ENCODE assay signal across 9 cellular contexts in the genomic region with DNA sequence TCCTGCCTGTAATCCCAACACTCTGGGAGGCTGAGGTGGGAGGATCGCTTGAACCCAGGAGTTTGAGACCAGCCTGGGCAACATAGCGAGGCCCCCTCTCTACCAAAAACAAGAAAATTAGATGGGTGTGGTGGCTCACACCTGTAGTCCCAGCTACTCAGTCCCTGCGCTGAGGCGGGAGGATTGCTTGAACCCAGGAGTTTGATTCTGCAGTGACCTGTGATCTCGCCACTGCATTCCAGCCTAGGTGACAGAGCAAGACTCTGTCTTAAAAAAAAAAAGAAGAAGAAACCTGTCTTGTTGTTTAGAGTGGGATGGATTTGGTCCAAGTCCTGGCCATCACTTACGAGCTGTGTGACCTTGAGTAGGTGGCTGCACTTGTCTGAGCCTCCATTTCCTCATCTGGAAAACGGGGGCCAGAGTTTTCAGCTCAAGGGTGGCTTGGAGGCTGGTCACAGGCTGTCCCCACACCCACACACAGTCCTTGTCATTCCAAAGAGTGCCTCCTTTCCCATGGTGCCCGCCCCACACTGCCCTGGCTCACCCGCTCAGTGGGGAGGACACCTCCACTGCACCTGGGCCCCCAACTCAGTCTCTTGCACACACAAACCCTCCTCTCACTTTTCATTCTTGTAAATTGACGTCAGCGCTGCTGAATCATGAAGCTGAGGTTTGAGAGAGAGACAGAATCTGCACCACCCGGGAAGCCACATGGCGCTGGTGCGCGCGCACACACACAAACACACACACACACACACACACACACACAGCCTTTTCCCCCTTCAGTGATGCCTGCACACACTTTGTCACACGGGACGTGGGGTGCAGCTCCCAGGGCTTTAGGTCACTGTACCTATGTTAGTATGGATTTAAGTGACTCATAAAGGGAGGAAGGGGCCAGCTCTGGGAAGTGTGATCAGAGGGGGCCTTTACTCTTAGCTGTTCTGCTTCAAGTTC. TPM values are rescaled to one million over a fixed set of nuclear protein-coding genes. Genes with fewer than 3 reads are reported as not detected.
DNase-seq lines count a peak whose midpoint lies in the region; ATAC-seq lines count a peak whose summit lies in the region.
"Had no signal": no experiment of that assay in that cellular context is flagged by ENCODE, and none has a peak within 500 bp of the region (broad histone marks: within the 10 kb centered on the region; RNA-seq: fewer than 3 reads in every experiment).

No MANE protein-coding gene starts in this region.

- no peaks in the 10 kb centered on the region for H3K27me3 Mint-ChIP-seq in activated CD8-positive, alpha-beta T cell treated with anti-CD3 and anti-CD28 coated beads, Interleukin-2, amount 10 ng/mL, durations not matched to agents 7 days and 5 days (ENCODE audit: low read depth)

- WGBS in GM23248 (ENCODE audit: low coverage in 1 of 2, low lambda C conversion rate in 2 of 2, missing lambda C conversion rate in 2 of 2), 2 experiments, result 84 to 88% methylated on average over 17 to 18 of the region's 18 CpGs

- H3K4me2 ChIP-seq in GM23248 (ENCODE audit: unreplicated experiment), result no peak overlapping the region

- peak overlapping the region; percentile 97 for H3K4me3 Mint-ChIP-seq in activated CD8-positive, alpha-beta T cell treated with anti-CD3 and anti-CD28 coated beads, Interleukin-2, amount 10 ng/mL, durations not matched to agents 7 days and 5 days

- H2AFZ ChIP-seq in GM23248, result no peak overlapping the region

- no peaks in the 10 kb centered on the region for H3K36me3 ChIP-seq in GM23248 (ENCODE audit: low read depth)
- H3K36me3 ChIP-seq: tibial artery had no signal

- H3K27me3 ChIP-seq in GM23248 (replicated peaks; ENCODE audit: insufficient read depth), result no peaks in the 10 kb centered on the region
- H3K27me3 ChIP-seq: tibial artery had no signal

- H3K36me3 Mint-ChIP-seq in activated CD8-positive, alpha-beta T cell treated with anti-CD3 and anti-CD28 coated beads, Interleukin-2, amount 10 ng/mL, durations not matched to agents 7 days and 5 days (ENCODE audit: low read depth), result peaks cover 78% of the 10 kb centered on the region

- H3K9me3 ChIP-seq in GM23248 (ENCODE audit: low read depth), result no peaks in the 10 kb centered on the region
- H3K9me3 ChIP-seq: tibial artery had no signal

- no peak overlapping the region for H3K27ac ChIP-seq in GM23248
- H3K27ac ChIP-seq: tibial artery had no signal

- peak; percentile 0 for ATAC-seq in activated CD8-positive, alpha-beta T cell treated with anti-CD3 and anti-CD28 coated beads, Interleukin-2, amount 10 ng/mL, durations not matched to agents 7 days and 5 days

- DNase-seq in GM23248 (peak; percentile 57), fibroblast of gingiva (ENCODE audit: low read depth) (peak; percentile 65), COLO668 (lab: John Stamatoyannopoulos, UW; ENCODE audit: unreplicated experiment) (no peak), NCI-H748 treated with DMSO at 0.1 percent for 48 hours (lab: John Stamatoyannopoulos, UW) (no peak), NCI-H187 treated with DMSO at 0.1 percent for 48 hours (lab: John Stamatoyannopoulos, UW) (no peak), DMS79 treated with DMSO at 0.1 percent for 48 hours (lab: John Stamatoyannopoulos, UW) (no peak)
- peak; percentile 85 for DNase-seq in activated CD8-positive, alpha-beta T cell treated with anti-CD3 and anti-CD28 coated beads, Interleukin-2, amount 10 ng/mL, durations not matched to agents 7 days and 5 days
- DNase-seq in stimulated activated CD8-positive, alpha-beta memory T cell treated with anti-CD3 and anti-CD28 coated beads, Interleukin-2, amount 100 ng/mL, for 48 hours (ENCODE audit: low read depth in 2 of 2), result peak; percentile 66 to 80
- DNase-seq: tibial artery had no signal

- H3K4me1 Mint-ChIP-seq in activated CD8-positive, alpha-beta T cell treated with anti-CD3 and anti-CD28 coated beads, Interleukin-2, amount 10 ng/mL, durations not matched to agents 7 days and 5 days (ENCODE audit: low read depth), result peaks cover 45% of the 10 kb centered on the region

- no peaks in the 10 kb centered on the region for H3K79me2 ChIP-seq in GM23248 (ENCODE audit: insufficient read depth)

- in situ Hi-C loops in GM23248 (cut with MboI), result loop anchor here (10.0 kb wide), 1 partner anchor 287 kb away; no protein-coding TSS in a partner anchor

- H3K4me3 ChIP-seq in GM23248, result no peak overlapping the region
- H3K4me3 ChIP-seq: tibial artery had no signal

- CTCF ChIA-PET in activated CD8-positive, alpha-beta T cell treated with anti-CD3 and anti-CD28 coated beads, Interleukin-2, amount 10 ng/mL, durations not matched to agents 7 days and 5 days (lab: Charles Lee), result interaction anchor here (0.8 to 6.5 kb wide), 12 partner anchors 17 to 302 kb away, joined by 3 to 56 read pairs (median 4); no protein-coding TSS in a partner anchor

- H3F3A ChIP-seq in GM23248 (ENCODE audit: insufficient read depth), result peaks cover 8% of the 10 kb centered on the region

- H4K20me1 ChIP-seq in GM23248 (ENCODE audit: insufficient read depth), result no peaks in the 10 kb centered on the region

- H3K9me3 Mint-ChIP-seq in activated CD8-positive, alpha-beta T cell treated with anti-CD3 and anti-CD28 coated beads, Interleukin-2, amount 10 ng/mL, durations not matched to agents 7 days and 5 days (ENCODE audit: insufficient read depth), result no peaks in the 10 kb centered on the region

- H3K4me1 ChIP-seq in GM23248 (ENCODE audit: insufficient read depth), result 0 out of 2 replicates have a peak, but pooled peaks cover under 1% of the 10 kb centered on the region

- POLR2A ChIA-PET in activated CD8-positive, alpha-beta T cell treated with anti-CD3 and anti-CD28 coated beads, Interleukin-2, amount 10 ng/mL, durations not matched to agents 7 days and 5 days (lab: Charles Lee), result interaction anchor here (0.5 to 8.0 kb wide), 30 partner anchors 9 to 287 kb away, joined by 3 to 123 read pairs (median 4); no protein-coding TSS in a partner anchor

- peak overlapping the region; percentile 93 for H3K27ac Mint-ChIP-seq in activated CD8-positive, alpha-beta T cell treated with anti-CD3 and anti-CD28 coated beads, Interleukin-2, amount 10 ng/mL, durations not matched to agents 7 days and 5 days

- no peaks in the 10 kb centered on the region for H3K9me2 ChIP-seq in GM23248 (ENCODE audit: insufficient read depth)

- no peak overlapping the region for H3K9ac ChIP-seq in GM23248

RNA-seq across cellular contexts. Expression of gene SOCS1, which starts 4.2 kb away (rescaled TPM):
- total RNA-seq in GM23248 (2014; rRNA removed; shearing (Covaris generic)), result 1.4 and 2.0 TPM in 2 replicates
- 1.6 and 2.3 TPM in 2 replicates for polyA plus RNA-seq in GM23248 (2016; fragmentation: Nextera tagmentation; extraction: Ambion mirVana)
- total RNA-seq in activated CD8-positive, alpha-beta T cell treated with anti-CD3 and anti-CD28 coated beads, Interleukin-2, amount 10 ng/mL, durations not matched to agents 7 days and 5 days, result 100 to 1,000 TPM; 170 to 174 TPM

RNA-seq across cellular contexts. Expression of gene TNP2, which starts 17.3 kb away (rescaled TPM):
- not detected in 2 replicates for total RNA-seq in GM23248 (2014; rRNA removed; shearing (Covaris generic))
- polyA plus RNA-seq in GM23248 (2016; fragmentation: Nextera tagmentation; extraction: Ambion mirVana), result not detected in 2 replicates
- not detected for total RNA-seq in activated CD8-positive, alpha-beta T cell treated with anti-CD3 and anti-CD28 coated beads, Interleukin-2, amount 10 ng/mL, durations not matched to agents 7 days and 5 days

RNA-seq across cellular contexts. Expression of gene PRM3, which starts 21.6 kb away (rescaled TPM):
- total RNA-seq in GM23248 (2014; rRNA removed; shearing (Covaris generic)), result not detected in 2 replicates
- polyA plus RNA-seq in GM23248 (2016; fragmentation: Nextera tagmentation; extraction: Ambion mirVana), result not detected in 2 replicates
- total RNA-seq in activated CD8-positive, alpha-beta T cell treated with anti-CD3 and anti-CD28 coated beads, Interleukin-2, amount 10 ng/mL, durations not matched to agents 7 days and 5 days, result not detected

RNA-seq across cellular contexts. Expression of gene PRM2, which starts 24.5 kb away (rescaled TPM):
- total RNA-seq in GM23248 (2014; rRNA removed; shearing (Covaris generic)), result not detected in 2 replicates
- polyA plus RNA-seq in GM23248 (2016; fragmentation: Nextera tagmentation; extraction: Ambion mirVana), result not detected in 2 replicates
- not detected for total RNA-seq in activated CD8-positive, alpha-beta T cell treated with anti-CD3 and anti-CD28 coated beads, Interleukin-2, amount 10 ng/mL, durations not matched to agents 7 days and 5 days

RNA-seq across cellular contexts. Expression of gene PRM1, which starts 29.3 kb away (rescaled TPM):
- not detected in 2 replicates for total RNA-seq in GM23248 (2014; rRNA removed; shearing (Covaris generic))
- not detected in 2 replicates for polyA plus RNA-seq in GM23248 (2016; fragmentation: Nextera tagmentation; extraction: Ambion mirVana)
- total RNA-seq in activated CD8-positive, alpha-beta T cell treated with anti-CD3 and anti-CD28 coated beads, Interleukin-2, amount 10 ng/mL, durations not matched to agents 7 days and 5 days, result not detected

Comparison
In these comparisons a context has a peak if more than half of its experiments do, and no peak if none do; other contexts are left out.
1. DNase-seq: peak in GM23248 (single experiment), activated CD8-positive, alpha-beta T cell treated with anti-CD3 and anti-CD28 coated beads, Interleukin-2, amount 10 ng/mL, durations not matched to agents 7 days and 5 days (single experiment), fibroblast of gingiva (single experiment) and stimulated activated CD8-positive, alpha-beta memory T cell treated with anti-CD3 and anti-CD28 coated beads, Interleukin-2, amount 100 ng/mL, for 48 hours (2 of 2); none in COLO668 (single experiment), NCI-H748 treated with DMSO at 0.1 percent for 48 hours (single experiment), NCI-H187 treated with DMSO at 0.1 percent for 48 hours (single experiment) and DMS79 treated with DMSO at 0.1 percent for 48 hours (single experiment).
2. RNA of gene SOCS1, which starts 4.2 kb away (total RNA-seq): 170 to 174 TPM in activated CD8-positive, alpha-beta T cell treated with anti-CD3 and anti-CD28 coated beads, Interleukin-2, amount 10 ng/mL, durations not matched to agents 7 days and 5 days; 1.4 to 2.0 TPM in GM23248; every median in the first group is over 10 times any median in the second.